15 cellular contexts compared by ENCODE assay signal in genomic region chr6:121984956-121985355, GRCh38.
DNase-seq lines count a peak whose midpoint lies in the region; ATAC-seq and TF ChIP-seq lines count a peak whose summit lies in the region.
"Had no signal": no experiment of that assay in that cellular context is flagged by ENCODE, and none has a peak within 500 bp of the region (broad histone marks: within the 10 kb centered on the region; RNA-seq: fewer than 3 reads in every experiment).

No MANE protein-coding gene starts in this region.

- no peak overlapping the region for H3K4me2 ChIP-seq in GM23338
- H3K4me2 ChIP-seq in neuronal stem cell (ENCODE audit: insufficient read depth, low read length, poor library complexity, severe bottlenecking): no peak overlapping the region
- H3K4me2 ChIP-seq in MM.1S (ENCODE audit: low read depth, low read length): no peak overlapping the region

- H3F3A ChIP-seq in GM23338 (replicated peaks; ENCODE audit: low read depth) (no peaks in the 10 kb centered on the region), MM.1S (ENCODE audit: insufficient read depth, low read length) (no peaks in the 10 kb centered on the region)

- H3K23ac ChIP-seq in neuronal stem cell (ENCODE audit: low read depth, low read length, poor library complexity): no peak overlapping the region

- H3K27me3 Mint-ChIP-seq in GM23338 (ENCODE audit: insufficient read depth, low read depth, poor library complexity): no peaks in the 10 kb centered on the region
- H3K27me3 Mint-ChIP-seq in endodermal cell (ENCODE audit: insufficient read depth): peaks cover 6% of the 10 kb centered on the region
- H3K27me3 Mint-ChIP-seq: B cell; CD4-positive, alpha-beta memory T cell had no signal

- no peak for TF ChIP-seq CTCF in GM23338 (conservative IDR thresholded peaks at IDR 0.05; ENCODE audit: low read depth in 2 of 2)
- no peak for TF ChIP-seq CTCF in WERI-Rb-1 (IDR thresholded peaks at IDR 0.05; ENCODE audit: low read depth, low read length)
- no peak for TF ChIP-seq CTCF in endodermal cell (conservative IDR thresholded peaks at IDR 0.05)
- TF ChIP-seq CTCF in MM.1S (IDR thresholded peaks at IDR 0.05; ENCODE audit: low read length): no peak
- TF ChIP-seq CTCF in RWPE1 (conservative IDR thresholded peaks at IDR 0.05; ENCODE audit: low read depth): no peak

- no peak for ATAC-seq in GM23338

- no peak overlapping the region for H3K9ac ChIP-seq in endodermal cell (ENCODE audit: extremely low read depth, low read length, poor library complexity, severe bottlenecking)
- no peak overlapping the region for H3K9ac ChIP-seq in neuronal stem cell (ENCODE audit: low read depth, low read length, poor library complexity)
- no peak overlapping the region for H3K9ac ChIP-seq in MM.1S (ENCODE audit: low read length)

- H3K4me3 Mint-ChIP-seq in GM23338 (no peak overlapping the region), endodermal cell (no peak overlapping the region)
- H3K4me3 Mint-ChIP-seq: B cell; CD4-positive, alpha-beta memory T cell; HFFc6 had no signal

- no peak overlapping the region for H2BK15ac ChIP-seq in neuronal stem cell (ENCODE audit: low read length)

- no peak overlapping the region for H2AK5ac ChIP-seq in neuronal stem cell (ENCODE audit: low read depth, low read length)

- H3K9me3 Mint-ChIP-seq in GM23338: peaks cover 3% of the 10 kb centered on the region; the same call in 1 of the 3 replicates
- H3K9me3 Mint-ChIP-seq in endodermal cell: peaks cover 11% of the 10 kb centered on the region
- H3K9me3 Mint-ChIP-seq: HFFc6 had no signal

- H2BK120ac ChIP-seq in neuronal stem cell (ENCODE audit: low read depth, low read length): peak overlapping the region; percentile 76

- H3K27ac ChIP-seq in GM23338 (ENCODE audit: low read depth): no peak overlapping the region
- H3K27ac ChIP-seq in WERI-Rb-1: no peak overlapping the region
- H3K27ac ChIP-seq in endodermal cell (ENCODE audit: low read depth, low read length): no peak overlapping the region
- H3K27ac ChIP-seq in neuronal stem cell (replicated peaks; ENCODE audit: low read length): no peak overlapping the region
- no peak overlapping the region for H3K27ac ChIP-seq in MM.1S (ENCODE audit: low read length)
- H3K27ac ChIP-seq in RWPE1: no peak overlapping the region
- H3K27ac ChIP-seq: HL-60 had no signal

- H3K4me1 ChIP-seq in GM23338 (ENCODE audit: insufficient read depth) (no peaks in the 10 kb centered on the region), endodermal cell (ENCODE audit: control insufficient read depth, insufficient read depth, low read length) (no peaks in the 10 kb centered on the region), neuronal stem cell (ENCODE audit: control insufficient read depth in 2 of 2, insufficient read depth in 1 of 2, low read depth in 1 of 2, low read length in 2 of 2) (peaks cover 6% of the 10 kb centered on the region in 2 donors), MM.1S (ENCODE audit: low read length) (no peaks in the 10 kb centered on the region)

- peaks cover 6% of the 10 kb centered on the region; the same call in 1 of the 3 replicates for H3K36me3 Mint-ChIP-seq in GM23338 (ENCODE audit: low read depth)
- H3K36me3 Mint-ChIP-seq in endodermal cell (ENCODE audit: low read depth): no peaks in the 10 kb centered on the region
- H3K36me3 Mint-ChIP-seq: CD4-positive, alpha-beta memory T cell had no signal

- H2BK5ac ChIP-seq in neuronal stem cell (ENCODE audit: low read length): no peak overlapping the region

- no peak overlapping the region for H4K8ac ChIP-seq in neuronal stem cell (ENCODE audit: low read depth, low read length)

- H4K20me1 ChIP-seq in GM23338 (replicated peaks; ENCODE audit: insufficient read depth) (no peaks in the 10 kb centered on the region), MM.1S (ENCODE audit: insufficient read depth, low read length) (no peaks in the 10 kb centered on the region)

- POLR2A ChIA-PET in RWPE1 (lab: Yijun Ruan, JAX; ENCODE audit: low non-redundant PET): no interaction called here

- H3K36me3 ChIP-seq in GM23338 (ENCODE audit: insufficient read depth) (no peaks in the 10 kb centered on the region), WERI-Rb-1 (no peaks in the 10 kb centered on the region), endodermal cell (ENCODE audit: control insufficient read depth, insufficient read depth, low read length) (no peaks in the 10 kb centered on the region), neuronal stem cell (replicated peaks in 1 of 2; ENCODE audit: control insufficient read depth in 2 of 2, insufficient read depth in 2 of 2, low read length in 2 of 2) (no peaks in the 10 kb centered on the region), MM.1S (replicated peaks; ENCODE audit: insufficient read depth, low read length) (no peaks in the 10 kb centered on the region)

- no peak overlapping the region for H3K27ac Mint-ChIP-seq in GM23338
- H3K27ac Mint-ChIP-seq in endodermal cell: no peak overlapping the region
- H3K27ac Mint-ChIP-seq: B cell, HFFc6 had no signal

- H2AFZ ChIP-seq in GM23338 (peak overlapping the region; percentile 50; the same call in 1 of the 2 replicates), neuronal stem cell (ENCODE audit: low read length) (peak overlapping the region; percentile 81), MM.1S (ENCODE audit: low read length) (no peak overlapping the region)

- peak overlapping the region; percentile 90 for H3K18ac ChIP-seq in neuronal stem cell (ENCODE audit: low read length)

- CTCF ChIA-PET in RWPE1 (lab: Yijun Ruan, JAX): no interaction called here

- H3K4me1 Mint-ChIP-seq in GM23338 (no peaks in the 10 kb centered on the region), endodermal cell (no peaks in the 10 kb centered on the region)
- H3K4me1 Mint-ChIP-seq: B cell; CD4-positive, alpha-beta memory T cell had no signal

- peak overlapping the region; percentile 24 for H3K4ac ChIP-seq in neuronal stem cell (ENCODE audit: low read length)

- no peaks in the 10 kb centered on the region for H3K79me2 ChIP-seq in GM23338 (replicated peaks; ENCODE audit: insufficient read depth)
- H3K79me2 ChIP-seq in MM.1S (ENCODE audit: low read length): no peaks in the 10 kb centered on the region

- H3K4me3 ChIP-seq in GM23338 (no peak overlapping the region), WERI-Rb-1 (ENCODE audit: low read depth, low read length) (no peak overlapping the region), endodermal cell (ENCODE audit: low read length) (no peak overlapping the region), neuronal stem cell (ENCODE audit: low read length in 2 of 2) (no peak overlapping the region), MM.1S (ENCODE audit: low read length) (no peak overlapping the region)

- H4K91ac ChIP-seq in neuronal stem cell (ENCODE audit: low read depth, low read length, poor library complexity): peak overlapping the region; percentile 77

- H3K9me3 ChIP-seq in WERI-Rb-1 (ENCODE audit: severe bottlenecking): no peaks in the 10 kb centered on the region
- no peaks in the 10 kb centered on the region for H3K9me3 ChIP-seq in endodermal cell (ENCODE audit: control insufficient read depth, low read length)
- peaks cover 0 to 1% of the 10 kb centered on the region in 2 donors for H3K9me3 ChIP-seq in neuronal stem cell (replicated peaks in 1 of 2; ENCODE audit: control insufficient read depth in 2 of 2, insufficient read depth in 1 of 2, low read depth in 1 of 2, low read length in 2 of 2)
- H3K9me3 ChIP-seq in MM.1S (replicated peaks; ENCODE audit: insufficient read depth, low read length): no peaks in the 10 kb centered on the region

- DNase-seq in GM23338 (ENCODE audit: low spot score) (peak; percentile 9), WERI-Rb-1 (peak; percentile 68), endodermal cell (peak; percentile 71), neuronal stem cell (ENCODE audit: low spot score) (no peak), NCI-H1092 treated with DMSO at 0.1 percent for 48 hours (lab: John Stamatoyannopoulos, UW) (no peak), MM.1S (no peak), RWPE1 (ENCODE audit: low spot score) (no peak)
- DNase-seq: C1 segment of cervical spinal cord, DMS79, GOT3, HCEC 1CT, HFFc6 had no signal

- no peaks in the 10 kb centered on the region for H3K79me1 ChIP-seq in neuronal stem cell (ENCODE audit: low read depth, low read length)

- H3K14ac ChIP-seq in neuronal stem cell (ENCODE audit: low read length): no peak overlapping the region

- H3K27me3 ChIP-seq in GM23338 (ENCODE audit: insufficient read depth): no peaks in the 10 kb centered on the region
- H3K27me3 ChIP-seq in WERI-Rb-1 (ENCODE audit: insufficient read depth, low read depth, severe bottlenecking): no peaks in the 10 kb centered on the region
- no peaks in the 10 kb centered on the region for H3K27me3 ChIP-seq in endodermal cell (ENCODE audit: control insufficient read depth, insufficient read depth, low read length, poor library complexity, severe bottlenecking)
- no peaks in the 10 kb centered on the region for H3K27me3 ChIP-seq in neuronal stem cell (ENCODE audit: control insufficient read depth in 3 of 3, insufficient read depth in 3 of 3, low read depth in 1 of 3, low read length in 3 of 3)
- H3K27me3 ChIP-seq in MM.1S (replicated peaks; ENCODE audit: insufficient read depth, low read length): no peaks in the 10 kb centered on the region

- peak overlapping the region; percentile 35 for H2BK12ac ChIP-seq in neuronal stem cell (ENCODE audit: low read length)

- H3K9me2 ChIP-seq in GM23338 (ENCODE audit: insufficient read depth): no peaks in the 10 kb centered on the region
- H3K9me2 ChIP-seq in MM.1S (replicated peaks; ENCODE audit: insufficient read depth, low read length): no peaks in the 10 kb centered on the region

- 80 to 87% methylated on average over 2 to 3 of the region's 3 CpGs for WGBS in endodermal cell (ENCODE audit: insufficient coverage in 1 of 2, insufficient read length in 1 of 2), 2 experiments
- no CpG with 5 or more reads among the region's 3 CpGs for WGBS in neuronal stem cell (ENCODE audit: extremely low coverage in 2 of 2, insufficient read length in 2 of 2, insufficient replicate concordance in 1 of 2), 2 donors

TF ChIP-seq in GM23338, 12 proteins besides CTCF, POLR2A, EP300 and RAD21 (continues in another document):
- TF ChIP-seq ETS1 (IDR thresholded peaks at IDR 0.05) (no peak), JUNB (IDR thresholded peaks at IDR 0.05; ENCODE audit: unreplicated experiment) (no peak)

Comparison
In these comparisons a context has a peak if more than half of its experiments do, and no peak if none do; other contexts are left out.
1. DNase-seq: peak in GM23338 (single experiment), WERI-Rb-1 (single experiment) and endodermal cell (single experiment); none in neuronal stem cell (single experiment), NCI-H1092 treated with DMSO at 0.1 percent for 48 hours (single experiment), MM.1S (single experiment) and RWPE1 (single experiment).